Comparison of ENCODE assay signal across 23 cellular contexts in genomic region chr17:60293580-60294335, GRCh38.
"Had no signal": no experiment of that assay in that cellular context is flagged by ENCODE, and none has a peak within 500 bp of the region (broad histone marks: within the 10 kb centered on the region; RNA-seq: fewer than 3 reads in every experiment).

No MANE protein-coding gene starts in this region.

- H3K79me2 ChIP-seq: parathyroid adenoma had no signal

- H2AFZ ChIP-seq: neural progenitor cell, parathyroid adenoma had no signal

- H3K4me1 ChIP-seq: gastroesophageal sphincter, neural progenitor cell, parathyroid adenoma, upper lobe of left lung, vagina had no signal

- DNase-seq: activated CD4-positive, alpha-beta T cell treated with anti-CD3 and anti-CD28 coated beads for 4 hours; activated CD4-positive, alpha-beta T cell treated with anti-CD3 and anti-CD28 coated beads, Interleukin-2, amount 50 U/mL, for 48 hours; activated CD8-positive, alpha-beta memory T cell treated with anti-CD3 and anti-CD28 coated beads for 24 hours; activated effector memory CD4-positive, alpha-beta T cell treated with Interleukin-2 at 50 U/mL for 16 hours; activated naive CD4-positive, alpha-beta T cell treated with Interleukin-2 at 50 U/mL for 16 hours; aorta; body of pancreas; cerebellar nuclear complex; effector memory CD8-positive, alpha-beta T cell; erythroblast; kidney; naive thymus-derived CD8-positive, alpha-beta T cell; occipital lobe; right cardiac atrium; stimulated activated CD4-positive, alpha-beta T cell treated with anti-CD3 and anti-CD28 coated beads, Interleukin-2, amount 100 ng/mL, for 48 hours; stimulated activated naive CD4-positive, alpha-beta T cell treated with Interleukin-2 at 50 U/mL for 16 hours; T-helper 1 cell; upper lobe of left lung had no signal

- H3K4me2 ChIP-seq: neural progenitor cell had no signal

- H3K9ac ChIP-seq: neural progenitor cell, parathyroid adenoma had no signal

- H3K27me3 ChIP-seq: body of pancreas, gastroesophageal sphincter, neural progenitor cell, upper lobe of left lung, vagina had no signal

- H3K27ac ChIP-seq: body of pancreas, coronary artery, gastroesophageal sphincter, neural progenitor cell, parathyroid adenoma, upper lobe of left lung, vagina had no signal

- H3K9me3 ChIP-seq: body of pancreas, gastroesophageal sphincter, upper lobe of left lung, vagina had no signal

- ATAC-seq: body of pancreas; effector memory CD8-positive, alpha-beta T cell; gastroesophageal sphincter; naive thymus-derived CD8-positive, alpha-beta T cell; right cardiac atrium had no signal

- H3K36me3 ChIP-seq: neural progenitor cell had no signal

- H3K4me3 ChIP-seq: body of pancreas, coronary artery, gastroesophageal sphincter, neural progenitor cell, upper lobe of left lung, vagina had no signal

- FAIRE-seq: kidney had no signal
